26 cellular contexts compared by ENCODE assay signal in the genomic region with DNA sequence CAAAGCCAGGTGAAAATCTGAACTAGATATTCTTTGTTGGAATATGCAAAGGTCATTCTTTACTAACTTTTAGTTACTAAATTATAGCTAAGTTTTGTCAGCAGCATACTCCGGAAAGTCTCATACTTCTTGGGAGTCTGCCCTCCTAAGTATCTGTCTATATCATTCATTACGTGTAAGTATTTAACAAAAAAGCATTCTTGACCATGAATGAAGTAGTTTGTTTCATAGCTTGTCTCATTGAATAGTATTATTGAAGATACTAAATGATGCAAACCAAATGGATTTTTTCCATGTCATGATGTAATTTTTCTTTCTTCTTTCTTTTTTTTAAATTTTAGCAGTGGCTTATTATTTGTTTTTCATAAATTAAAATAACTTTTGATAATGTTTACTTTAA. TPM values are rescaled to one million over a fixed set of nuclear protein-coding genes. Genes with fewer than 3 reads are reported as not detected.
"Had no signal": no experiment of that assay in that cellular context is flagged by ENCODE, and none has a peak within 500 bp of the region (broad histone marks: within the 10 kb centered on the region; RNA-seq: fewer than 3 reads in every experiment).

No MANE protein-coding gene starts in this region.

- FAIRE-seq: urothelium cell line had no signal

- DNase-seq: stimulated activated CD4-positive, alpha-beta T cell treated with anti-CD3 and anti-CD28 coated beads, Interleukin-2, amount 100 ng/mL, for 48 hours; stimulated activated CD4-positive, alpha-beta T cell treated with anti-CD3 and anti-CD28 coated beads, Interleukin-4, amount 100 ng/mL, for 1 hour; stimulated activated CD4-positive, alpha-beta T cell treated with anti-CD3 and anti-CD28 coated beads, Interleukin-4, amount 100 ng/mL, for 24 hours; stimulated activated CD4-positive, alpha-beta T cell treated with anti-CD3 and anti-CD28 coated beads, Interleukin-4, amount 100 ng/mL, for 4 hours; stimulated activated CD8-positive, alpha-beta memory T cell treated with anti-CD3 and anti-CD28 coated beads, Interleukin-4, amount 100 ng/mL, for 48 hours; stimulated activated naive B cell treated with anti-CD40 and anti-IgM and Interleukin-4, amounts not matched to agents 10 μg/mL and 1 μg/mL and 100 μg/mL, for 72 hours; stimulated activated naive CD4-positive, alpha-beta T cell; stimulated activated naive CD4-positive, alpha-beta T cell treated with Interleukin-2 at 50 U/mL for 16 hours; stimulated activated naive CD8-positive, alpha-beta T cell treated with anti-CD3 and anti-CD28 coated beads, Interleukin-15, amount 100 ng/mL, for 72 hours; stimulated activated naive CD8-positive, alpha-beta T cell treated with anti-CD3 and anti-CD28 coated beads, Interleukin-15, Interleukin-2, amounts not matched to agents 100 U/mL and 50 U/mL, for 24 hours; stomach; substantia nigra; testis; thyroid gland; tibial artery; transverse colon; trophoblast cell; upper lobe of left lung; upper lobe of right lung; uterus had no signal

- H3K4me3 ChIP-seq: stomach, suprapubic skin, testis, thoracic aorta, thyroid gland, tibial artery, tibial nerve, transverse colon, upper lobe of left lung, upper lobe of right lung, uterus, vagina had no signal

RNA-seq across cellular contexts. Expression of gene SPX, which starts 9.8 kb away (rescaled TPM):
- total RNA-seq: transverse colon, ureter, vagina had no signal
